ENCODE assay signal across 8 cellular contexts in genomic region chr14:104436047-104436531, GRCh38.
DNase-seq lines count a peak whose midpoint lies in the region; ATAC-seq, FAIRE-seq and TF ChIP-seq lines count a peak whose summit lies in the region.

No MANE protein-coding gene starts in this region.

- CTCF ChIA-PET in HEK293 (lab: Yijun Ruan, JAX) = no interaction called here

- peak; percentile 60 to 77 (median 74) for DNase-seq in body of pancreas
- DNase-seq in left kidney (ENCODE audit: low read depth, low spot score) = peak; percentile 68
- no peak for DNase-seq in kidney glomerular epithelial cell (lab: John Stamatoyannopoulos, UW)
- DNase-seq in stimulated activated naive CD4-positive, alpha-beta T cell (lab: John Stamatoyannopoulos, UW) = no peak
- DNase-seq in DMS53 (lab: John Stamatoyannopoulos, UW) = no peak
- DNase-seq in D721Med (ENCODE audit: insufficient read length, low spot score) = no peak

- H3K36me3 ChIP-seq in HEK293 (ENCODE audit: control insufficient read depth in 2 of 2, insufficient read depth in 1 of 2, low read length in 2 of 2) (no peaks in the 10 kb centered on the region), body of pancreas (replicated peaks in 1 of 2; ENCODE audit: insufficient read depth in 1 of 2, low read depth in 2 of 2) (no peaks in the 10 kb centered on the region), subcutaneous abdominal adipose tissue (ENCODE audit: control insufficient read depth in 5 of 5, insufficient read depth in 5 of 5, low read length in 5 of 5) (no peaks in the 10 kb centered on the region)

- 17 to 28% methylated on average over 11 to 18 of the region's 18 CpGs for WGBS in body of pancreas, 2 donors

- H3K27ac ChIP-seq in HEK293 (ENCODE audit: extremely low read depth, low read depth, low read length) (no peak overlapping the region), body of pancreas (peak overlapping the region; percentile 54 to 84 (median 75)), subcutaneous abdominal adipose tissue (ENCODE audit: low read depth, low read length) (no peak overlapping the region)

- H3K4me3 ChIP-seq in HEK293 (ENCODE audit: low read depth, low read length) (no peak overlapping the region), body of pancreas (no peak overlapping the region), subcutaneous abdominal adipose tissue (ENCODE audit: low read depth in 1 of 5, low read length in 5 of 5) (peak overlapping the region in 4 of 5 donors; percentile 54 to 74 (median 64))

- no peaks in the 10 kb centered on the region for H3K4me1 ChIP-seq in HEK293 (ENCODE audit: control insufficient read depth, insufficient read depth, low read length)
- peaks cover 26% of the 10 kb centered on the region for H3K4me1 ChIP-seq in body of pancreas
- H3K4me1 ChIP-seq in subcutaneous abdominal adipose tissue (ENCODE audit: control insufficient read depth in 5 of 5, insufficient read depth in 5 of 5, low read length in 5 of 5) = peaks cover 0 to 30% (median 29%) of the 10 kb centered on the region in 5 donors

- H3K9ac ChIP-seq in subcutaneous abdominal adipose tissue (ENCODE audit: low read length in 5 of 5) = peak overlapping the region in 4 of 5 donors; percentile 7 to 59 (median 50)

- no peak for FAIRE-seq in D721Med (lab: Jason Lieb, UNC)

- intact Hi-C loops in body of pancreas (cut with DNase I) = no loop called here

- TF ChIP-seq POLR2A in body of pancreas (IDR thresholded peaks at IDR 0.05) = peak in 2 of 3 donors; percentile 44 to 47

- POLR2A ChIA-PET in HEK293 (lab: Yijun Ruan, JAX) = no interaction called here

- TF ChIP-seq CTCF in HEK293 (tag by site-specific recombination; IDR thresholded peaks at IDR 0.05) (no peak), body of pancreas (IDR thresholded peaks at IDR 0.05) (no peak), D721Med (IDR thresholded peaks at IDR 0.05; ENCODE audit: insufficient read depth, missing control alignments) (no peak)

- no peaks in the 10 kb centered on the region for H3K9me3 ChIP-seq in HEK293 (ENCODE audit: control insufficient read depth, insufficient read depth, low read depth, low read length)
- H3K9me3 ChIP-seq in body of pancreas = no peaks in the 10 kb centered on the region
- H3K9me3 ChIP-seq in subcutaneous abdominal adipose tissue (ENCODE audit: control insufficient read depth in 5 of 5, low read length in 5 of 5) = peaks cover 0 to 8% (median 3%) of the 10 kb centered on the region in 5 donors

- peak; percentile 76 for ATAC-seq in body of pancreas

- H3K27me3 ChIP-seq in body of pancreas (no peaks in the 10 kb centered on the region), subcutaneous abdominal adipose tissue (ENCODE audit: control insufficient read depth in 5 of 5, insufficient read depth in 4 of 5, low read length in 5 of 5) (peaks cover 0 to 5% (median 0%) of the 10 kb centered on the region in 5 donors)

TF ChIP-seq in HEK293, 187 proteins besides CTCF, POLR2A, EP300 and RAD21:
- TF ChIP-seq ZNF132 (tag by site-specific recombination; IDR thresholded peaks at IDR 0.05; ENCODE audit: borderline replicate concordance) (no peak), ZNF398 (tag by site-specific recombination; IDR thresholded peaks at IDR 0.05) (no peak), ZNF670 (tag by site-specific recombination; IDR thresholded peaks at IDR 0.05; ENCODE audit: low read depth) (no peak), ZNF175 (tag by site-specific recombination; IDR thresholded peaks at IDR 0.05) (no peak), ZNF585B (tag by site-specific recombination; IDR thresholded peaks at IDR 0.05) (no peak), ZNF26 (tag by site-specific recombination; IDR thresholded peaks at IDR 0.05) (no peak)
- TF ChIP-seq, protein P1, sequence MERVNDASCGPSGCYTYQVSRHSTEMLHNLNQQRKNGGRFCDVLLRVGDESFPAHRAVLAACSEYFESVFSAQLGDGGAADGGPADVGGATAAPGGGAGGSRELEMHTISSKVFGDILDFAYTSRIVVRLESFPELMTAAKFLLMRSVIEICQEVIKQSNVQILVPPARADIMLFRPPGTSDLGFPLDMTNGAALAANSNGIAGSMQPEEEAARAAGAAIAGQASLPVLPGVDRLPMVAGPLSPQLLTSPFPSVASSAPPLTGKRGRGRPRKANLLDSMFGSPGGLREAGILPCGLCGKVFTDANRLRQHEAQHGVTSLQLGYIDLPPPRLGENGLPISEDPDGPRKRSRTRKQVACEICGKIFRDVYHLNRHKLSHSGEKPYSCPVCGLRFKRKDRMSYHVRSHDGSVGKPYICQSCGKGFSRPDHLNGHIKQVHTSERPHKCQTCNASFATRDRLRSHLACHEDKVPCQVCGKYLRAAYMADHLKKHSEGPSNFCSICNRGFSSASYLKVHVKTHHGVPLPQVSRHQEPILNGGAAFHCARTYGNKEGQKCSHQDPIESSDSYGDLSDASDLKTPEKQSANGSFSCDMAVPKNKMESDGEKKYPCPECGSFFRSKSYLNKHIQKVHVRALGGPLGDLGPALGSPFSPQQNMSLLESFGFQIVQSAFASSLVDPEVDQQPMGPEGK (tag by site-specific recombination; IDR thresholded peaks at IDR 0.05) = peak; percentile 9; the same call in 1 of the 2 replicates

Comparison
In these comparisons a context has a peak if more than half of its experiments do, and no peak if none do; other contexts are left out.
1. H3K27ac ChIP-seq: peak in body of pancreas (4 of 4); none in HEK293 (single experiment) and subcutaneous abdominal adipose tissue (single experiment).
2. H3K4me3 ChIP-seq: peak in subcutaneous abdominal adipose tissue (4 of 5); none in HEK293 (single experiment) and body of pancreas (0 of 2).
3. DNase-seq: peak in body of pancreas (4 of 4) and left kidney (single experiment); none in kidney glomerular epithelial cell (single experiment), stimulated activated naive CD4-positive, alpha-beta T cell (0 of 6), DMS53 (single experiment) and D721Med (single experiment).